In the genomic region with DNA sequence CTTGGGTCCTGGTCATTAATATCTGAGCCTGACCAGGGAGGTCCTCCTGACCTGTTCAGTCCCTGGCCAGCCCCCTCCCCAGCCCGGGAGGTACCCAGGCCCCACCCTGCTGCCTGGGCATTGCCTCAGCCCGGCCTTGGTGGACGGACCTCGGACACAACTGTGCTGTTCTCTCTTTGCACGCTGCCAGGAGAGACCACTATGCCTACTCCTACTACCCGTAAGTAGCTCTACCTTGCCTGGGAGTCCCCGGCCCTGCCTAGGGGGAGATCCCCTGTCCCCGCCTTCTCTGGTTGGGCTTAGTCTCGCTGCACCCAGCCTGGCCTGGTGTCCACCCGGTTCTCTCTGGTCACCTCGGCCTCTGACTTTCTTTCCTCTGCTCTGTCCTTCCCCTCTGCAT, we compare ENCODE assay signal across 15 cellular contexts.
"Had no signal": no experiment of that assay in that cellular context is flagged by ENCODE, and none has a peak within 500 bp of the region (broad histone marks: within the 10 kb centered on the region; RNA-seq: fewer than 3 reads in every experiment).

No MANE protein-coding gene starts in this region.

- H3K4me3 ChIP-seq: left ventricle myocardium inferior, lung, skin epidermis, tibial artery, upper lobe of left lung had no signal

- H3K36me3 Mint-ChIP-seq: immature natural killer cell, naive B cell had no signal

- H3K4me3 Mint-ChIP-seq: central memory CD8-positive, alpha-beta T cell; immature natural killer cell; naive B cell; nephron; stimulated activated naive CD8-positive, alpha-beta T cell treated with anti-CD3 and anti-CD28 coated beads, Interleukin-15, Interleukin-2, amounts not matched to agents 100 ng/mL and 50 ng/mL, for 24 hours had no signal

- H3K27ac ChIP-seq: left ventricle myocardium inferior, skin epidermis, tibial artery, upper lobe of left lung had no signal

- H3K27me3 ChIP-seq: tibial artery, upper lobe of left lung had no signal

- DNase-seq: effector memory CD4-positive, alpha-beta T cell; immature natural killer cell; kidney; left cardiac atrium; left ventricle myocardium inferior; mesenchymal stem cell; naive B cell; stimulated activated CD4-positive, alpha-beta T cell treated with anti-CD3 and anti-CD28 coated beads, Interleukin-12 subunit alpha, Interleukin-12 subunit beta, amount 100 ng/mL, for 4 hours; tibial artery had no signal

- H3K9me3 Mint-ChIP-seq: central memory CD8-positive, alpha-beta T cell; immature natural killer cell; nephron; stimulated activated naive CD8-positive, alpha-beta T cell treated with anti-CD3 and anti-CD28 coated beads, Interleukin-15, Interleukin-2, amounts not matched to agents 100 ng/mL and 50 ng/mL, for 24 hours had no signal

- H3K27ac Mint-ChIP-seq: immature natural killer cell; naive B cell; nephron; stimulated activated naive CD8-positive, alpha-beta T cell treated with anti-CD3 and anti-CD28 coated beads, Interleukin-15, Interleukin-2, amounts not matched to agents 100 ng/mL and 50 ng/mL, for 24 hours had no signal

- H3K4me1 ChIP-seq: left ventricle myocardium inferior, tibial artery, upper lobe of left lung had no signal

- H3K9me3 ChIP-seq: left ventricle myocardium inferior, tibial artery, upper lobe of left lung had no signal

- H3K27me3 Mint-ChIP-seq: stimulated activated naive CD8-positive, alpha-beta T cell treated with anti-CD3 and anti-CD28 coated beads, Interleukin-15, Interleukin-2, amounts not matched to agents 100 ng/mL and 50 ng/mL, for 24 hours had no signal

- H3K4me1 Mint-ChIP-seq: central memory CD8-positive, alpha-beta T cell; immature natural killer cell; naive B cell; nephron had no signal
